ENCODE assay signal across 22 cellular contexts in genomic region chr2:119545754-119546445, GRCh38. TPM values are rescaled to one million over a fixed set of nuclear protein-coding genes. Genes with fewer than 3 reads are reported as not detected.
A peak's percentile ranks its signal among the peaks of the same experiment; 100 is the strongest.
DNase-seq lines count a peak whose midpoint lies in the region; ATAC-seq and TF ChIP-seq lines count a peak whose summit lies in the region.
"Had no signal": no experiment of that assay in that cellular context is flagged by ENCODE, and none has a peak within 500 bp of the region (broad histone marks: within the 10 kb centered on the region; RNA-seq: fewer than 3 reads in every experiment).

No MANE protein-coding gene starts in this region.

- ATAC-seq in lower lobe of right lung (no peak), upper lobe of right lung (no peak), HG03175 (IDR thresholded peaks at IDR 0.05; ENCODE audit: unreplicated experiment) (no peak)
- ATAC-seq: activated T-helper 17 cell treated with anti-CD3 and anti-CD28 coated beads, Interleukin-2, amount 50 U/mL, for 72 hours; HCT116 had no signal

- H3K4me1 ChIP-seq in lower lobe of right lung (peaks cover 25% of the 10 kb centered on the region), upper lobe of right lung (peaks cover 20% of the 10 kb centered on the region)
- H3K4me1 ChIP-seq: BLaER1 had no signal

- H3K9me3 ChIP-seq in lower lobe of right lung, result no peaks in the 10 kb centered on the region
- no peaks in the 10 kb centered on the region for H3K9me3 ChIP-seq in upper lobe of right lung
- H3K9me3 ChIP-seq: right lobe of liver had no signal

- H3K27ac Mint-ChIP-seq in brain, result peak overlapping the region in 2 of 5 experiments; percentile 19 to 37
- H3K27ac Mint-ChIP-seq in T-helper 2 cell treated with Interferon-gamma antibody and Interleukin-4, amounts not matched to agents 5 μg/mL and 100 μg/mL, for 36 hours, result no peak overlapping the region
- H3K27ac Mint-ChIP-seq: activated CD4-positive, alpha-beta T cell treated with anti-CD3 and anti-CD28 coated beads, Interleukin-2, amount 10 ng/mL, durations not matched to agents 24 days and 14 days; activated naive CD8-positive, alpha-beta T cell treated with anti-CD3 and anti-CD28 coated beads, Interleukin-2, amount 10 ng/mL, durations not matched to agents 7 days and 5 days; activated T-helper 17 cell treated with anti-CD3 and anti-CD28 coated beads, Interleukin-2, amount 50 U/mL, for 72 hours; IgD-negative memory B cell had no signal

- no peaks in the 10 kb centered on the region for H3K27me3 ChIP-seq in lower lobe of right lung (ENCODE audit: low read depth)
- H3K27me3 ChIP-seq in upper lobe of right lung, result no peaks in the 10 kb centered on the region
- H3K27me3 ChIP-seq: dorsolateral prefrontal cortex, right lobe of liver had no signal

- H3K27me3 Mint-ChIP-seq in brain, result peaks cover 59% of the 10 kb centered on the region
- H3K27me3 Mint-ChIP-seq in T-helper 2 cell treated with Interferon-gamma antibody and Interleukin-4, amounts not matched to agents 5 μg/mL and 100 μg/mL, for 36 hours (ENCODE audit: low read depth), result peaks cover 50% of the 10 kb centered on the region

- H3K9me3 Mint-ChIP-seq in brain, result peaks cover 0 to 3% (median 0%) of the 10 kb centered on the region in 5 experiments
- H3K9me3 Mint-ChIP-seq in T-helper 2 cell treated with Interferon-gamma antibody and Interleukin-4, amounts not matched to agents 5 μg/mL and 100 μg/mL, for 36 hours, result no peaks in the 10 kb centered on the region
- H3K9me3 Mint-ChIP-seq: activated T-helper 17 cell treated with anti-CD3 and anti-CD28 coated beads, Interleukin-2, amount 50 U/mL, for 72 hours had no signal

- peak overlapping the region in 4 of 5 experiments; percentile 13 to 57 (median 34) for H3K4me3 Mint-ChIP-seq in brain
- H3K4me3 Mint-ChIP-seq in T-helper 2 cell treated with Interferon-gamma antibody and Interleukin-4, amounts not matched to agents 5 μg/mL and 100 μg/mL, for 36 hours, result no peak overlapping the region

- H3K4me3 ChIP-seq in lower lobe of right lung (no peak overlapping the region), upper lobe of right lung (no peak overlapping the region)
- H3K4me3 ChIP-seq: BLaER1, right lobe of liver had no signal

- H3K27ac ChIP-seq in lower lobe of right lung, result peak overlapping the region; percentile 83
- peak overlapping the region; percentile 90 for H3K27ac ChIP-seq in upper lobe of right lung
- H3K27ac ChIP-seq: BLaER1 had no signal

- TF ChIP-seq CTCF in brain (conservative IDR thresholded peaks at IDR 0.05), result no peak
- TF ChIP-seq CTCF in lower lobe of right lung (IDR thresholded peaks at IDR 0.05), result no peak
- TF ChIP-seq CTCF in upper lobe of right lung (IDR thresholded peaks at IDR 0.05), result no peak

- H3K36me3 ChIP-seq in lower lobe of right lung, result no peaks in the 10 kb centered on the region
- no peaks in the 10 kb centered on the region for H3K36me3 ChIP-seq in upper lobe of right lung
- H3K36me3 ChIP-seq: BLaER1, right lobe of liver had no signal

- peak; percentile 43 for DNase-seq in M059J (ENCODE audit: low read depth)
- no peak for DNase-seq in lower lobe of right lung
- DNase-seq in upper lobe of right lung, result no peak
- DNase-seq in T-helper 2 cell treated with Interferon-gamma antibody and Interleukin-4, amounts not matched to agents 5 μg/mL and 100 μg/mL, for 36 hours (ENCODE audit: low spot score), result no peak
- no peak for DNase-seq in DMS53 treated with DMSO at 0.1 percent for 48 hours (lab: John Stamatoyannopoulos, UW; ENCODE audit: unreplicated experiment)
- DNase-seq: activated CD4-positive, alpha-beta T cell treated with anti-CD3 and anti-CD28 coated beads, Interleukin-2, amount 10 ng/mL, durations not matched to agents 24 days and 14 days; activated naive CD8-positive, alpha-beta T cell treated with anti-CD3 and anti-CD28 coated beads, Interleukin-2, amount 10 ng/mL, durations not matched to agents 7 days and 5 days; caudate nucleus; dorsolateral prefrontal cortex; erythroblast; glutamatergic neuron; NCI-H187 treated with DMSO at 0.1 percent for 48 hours; NCI-H446; right lobe of liver; SW 1271 had no signal

- H3K36me3 Mint-ChIP-seq in brain, result no peaks in the 10 kb centered on the region
- no peaks in the 10 kb centered on the region for H3K36me3 Mint-ChIP-seq in T-helper 2 cell treated with Interferon-gamma antibody and Interleukin-4, amounts not matched to agents 5 μg/mL and 100 μg/mL, for 36 hours (ENCODE audit: low read depth)

- peaks cover 21% of the 10 kb centered on the region for H3K4me1 Mint-ChIP-seq in brain
- H3K4me1 Mint-ChIP-seq in T-helper 2 cell treated with Interferon-gamma antibody and Interleukin-4, amounts not matched to agents 5 μg/mL and 100 μg/mL, for 36 hours (ENCODE audit: low read depth), result peaks cover 4% of the 10 kb centered on the region
- H3K4me1 Mint-ChIP-seq: activated T-helper 17 cell treated with anti-CD3 and anti-CD28 coated beads, Interleukin-2, amount 50 U/mL, for 72 hours had no signal

- intact Hi-C loops in lower lobe of right lung (cut with DNase I), result no loop called here
- intact Hi-C loops in upper lobe of right lung (cut with DNase I), result no loop called here

RNA-seq across cellular contexts. Expression of gene CFAP221, which starts 1.7 kb away (rescaled TPM):
- total RNA-seq in M059J (2014; rRNA removed; shearing (Covaris generic)), result 0.12 TPM in 1 of 2 replicates, not detected in the other
- 1.1 TPM for polyA plus RNA-seq in brain (ENCODE audit: insufficient read depth, low read depth, low replicate concordance)
- total RNA-seq in lower lobe of right lung (33.9 TPM), upper lobe of right lung (26.3 TPM)
- total RNA-seq: activated CD4-positive, alpha-beta T cell treated with anti-CD3 and anti-CD28 coated beads, Interleukin-2, amount 10 ng/mL, durations not matched to agents 24 days and 14 days; activated naive CD8-positive, alpha-beta T cell treated with anti-CD3 and anti-CD28 coated beads, Interleukin-2, amount 10 ng/mL, durations not matched to agents 7 days and 5 days; activated T-helper 17 cell treated with anti-CD3 and anti-CD28 coated beads, Interleukin-2, amount 50 U/mL, for 72 hours had no signal
- polyA plus RNA-seq: IgD-negative memory B cell had no signal

RNA-seq across cellular contexts. Expression of gene SCTR, which starts 21.6 kb away (rescaled TPM):
- not detected in 2 replicates for total RNA-seq in M059J (2014; rRNA removed; shearing (Covaris generic))
- not detected for polyA plus RNA-seq in brain (ENCODE audit: insufficient read depth, low read depth, low replicate concordance)
- total RNA-seq in lower lobe of right lung (13.2 TPM), upper lobe of right lung (21.0 TPM)
- total RNA-seq: activated CD4-positive, alpha-beta T cell treated with anti-CD3 and anti-CD28 coated beads, Interleukin-2, amount 10 ng/mL, durations not matched to agents 24 days and 14 days; activated naive CD8-positive, alpha-beta T cell treated with anti-CD3 and anti-CD28 coated beads, Interleukin-2, amount 10 ng/mL, durations not matched to agents 7 days and 5 days; activated T-helper 17 cell treated with anti-CD3 and anti-CD28 coated beads, Interleukin-2, amount 50 U/mL, for 72 hours; osteoblast had no signal
- polyA plus RNA-seq: IgD-negative memory B cell had no signal

Comparison
In these comparisons a context has a peak if more than half of its experiments do, and no peak if none do; other contexts are left out.
1. RNA of gene CFAP221, which starts 1.7 kb away (total RNA-seq): 33.9 TPM in lower lobe of right lung (single experiment) and 26.3 TPM in upper lobe of right lung (single experiment); 0.12 TPM in M059J; every median in the first group is over 10 times any median in the second.
2. RNA of gene SCTR, which starts 21.6 kb away (total RNA-seq): 21.0 TPM in upper lobe of right lung (single experiment) and 13.2 TPM in lower lobe of right lung (single experiment); not detected in M059J; every median in the first group is over 10 times any median in the second.